In the genomic region with DNA sequence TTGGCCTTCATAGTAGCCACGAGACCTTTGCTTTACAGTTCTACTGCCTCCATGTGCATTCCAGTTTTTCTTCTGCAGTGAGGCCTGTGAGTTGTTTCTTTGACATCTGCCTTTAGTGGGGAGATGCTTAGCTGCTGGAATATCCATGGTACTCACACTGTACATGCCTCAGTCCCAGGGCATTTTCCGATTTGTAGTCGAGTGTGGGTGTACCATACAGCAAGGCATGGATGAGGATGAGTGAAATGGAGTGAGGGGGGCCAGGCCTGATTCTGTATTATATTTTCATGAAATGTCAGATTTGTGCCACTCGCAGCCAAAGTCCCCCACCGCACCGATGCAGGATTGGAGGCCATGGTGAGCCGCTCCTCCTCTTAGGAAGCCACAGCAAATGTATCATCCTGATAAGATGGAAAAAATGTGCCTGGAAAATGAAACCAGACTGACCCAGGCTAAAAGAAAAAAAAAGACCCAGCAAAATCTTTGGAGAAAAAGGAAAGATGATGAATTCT, we compare ENCODE assay signal across 26 cellular contexts.
"Had no signal": no experiment of that assay in that cellular context is flagged by ENCODE, and none has a peak within 500 bp of the region (broad histone marks: within the 10 kb centered on the region; RNA-seq: fewer than 3 reads in every experiment).

No MANE protein-coding gene starts in this region.

- H3K9me3 ChIP-seq: ascending aorta, breast epithelium, esophagus squamous epithelium, gastroesophageal sphincter had no signal

- ATAC-seq: activated CD4-positive, alpha-beta T cell treated with anti-CD3 and anti-CD28 coated beads for 36 hours; activated CD8-positive, alpha-beta memory T cell treated with anti-CD3 and anti-CD28 coated beads, Interleukin-2, amount 10 ng/mL, durations not matched to agents 7 days and 5 days; activated CD8-positive, alpha-beta T cell treated with anti-CD3 and anti-CD28 coated beads for 36 hours; activated naive CD4-positive, alpha-beta T cell treated with anti-CD3 and anti-CD28 coated beads, Interleukin-2, amount 50 U/mL, for 72 hours; activated T-cell treated with anti-CD3 and anti-CD28 coated beads, Interleukin-2, amount 50 U/mL, for 72 hours; gastroesophageal sphincter had no signal

- H3K36me3 ChIP-seq: ascending aorta, breast epithelium, cardiac muscle cell, esophagus squamous epithelium had no signal

- H3K4me3 ChIP-seq: ascending aorta, breast epithelium, cardiac muscle cell, esophagus squamous epithelium, gastroesophageal sphincter had no signal

- H3K4me3 Mint-ChIP-seq: activated CD4-positive, alpha-beta T cell treated with anti-CD3 and anti-CD28 coated beads for 36 hours; activated CD4-positive, alpha-beta T cell treated with anti-CD3 and anti-CD28 coated beads, Interleukin-2, amount 10 ng/mL, durations not matched to agents 24 days and 14 days; activated CD8-positive, alpha-beta memory T cell treated with anti-CD3 and anti-CD28 coated beads, Interleukin-2, amount 10 ng/mL, durations not matched to agents 7 days and 5 days; activated CD8-positive, alpha-beta T cell treated with anti-CD3 and anti-CD28 coated beads for 36 hours; activated naive CD4-positive, alpha-beta T cell treated with anti-CD3 and anti-CD28 coated beads, Interleukin-2, amount 10 ng/mL, durations not matched to agents 7 days and 5 days; activated naive CD8-positive, alpha-beta T cell treated with anti-CD3 and anti-CD28 coated beads, Interleukin-2, amount 10 ng/mL, durations not matched to agents 7 days and 5 days; activated T-cell treated with anti-CD3 and anti-CD28 coated beads, Interleukin-2, amount 50 U/mL, for 24 hours; activated T-cell treated with anti-CD3 and anti-CD28 coated beads, Interleukin-2, amount 50 U/mL, for 72 hours; brain had no signal

- H3K27me3 Mint-ChIP-seq: activated CD4-positive, alpha-beta T cell treated with anti-CD3 and anti-CD28 coated beads for 36 hours; activated CD4-positive, alpha-beta T cell treated with anti-CD3 and anti-CD28 coated beads, Interleukin-2, amount 10 ng/mL, durations not matched to agents 24 days and 14 days; activated CD8-positive, alpha-beta memory T cell treated with anti-CD3 and anti-CD28 coated beads, Interleukin-2, amount 10 ng/mL, durations not matched to agents 7 days and 5 days; activated CD8-positive, alpha-beta T cell treated with anti-CD3 and anti-CD28 coated beads for 36 hours; activated naive CD4-positive, alpha-beta T cell treated with anti-CD3 and anti-CD28 coated beads, Interleukin-2, amount 10 ng/mL, durations not matched to agents 7 days and 5 days; activated T-cell treated with anti-CD3 and anti-CD28 coated beads, Interleukin-2, amount 50 U/mL, for 24 hours had no signal

- H3K4me1 Mint-ChIP-seq: activated CD4-positive, alpha-beta T cell treated with anti-CD3 and anti-CD28 coated beads for 36 hours; activated CD4-positive, alpha-beta T cell treated with anti-CD3 and anti-CD28 coated beads, Interleukin-2, amount 10 ng/mL, durations not matched to agents 24 days and 14 days; activated CD8-positive, alpha-beta memory T cell treated with anti-CD3 and anti-CD28 coated beads, Interleukin-2, amount 10 ng/mL, durations not matched to agents 7 days and 5 days; activated naive CD4-positive, alpha-beta T cell treated with anti-CD3 and anti-CD28 coated beads, Interleukin-2, amount 10 ng/mL, durations not matched to agents 7 days and 5 days; activated naive CD8-positive, alpha-beta T cell treated with anti-CD3 and anti-CD28 coated beads, Interleukin-2, amount 10 ng/mL, durations not matched to agents 7 days and 5 days had no signal

- H3K27ac ChIP-seq: ascending aorta, breast epithelium, cardiac muscle cell, epithelial cell of prostate, esophagus squamous epithelium, gastroesophageal sphincter had no signal

- H3K27me3 ChIP-seq: ascending aorta, cardiac muscle cell, esophagus squamous epithelium, gastroesophageal sphincter had no signal

- DNase-seq: activated CD4-positive, alpha-beta T cell treated with anti-CD3 and anti-CD28 coated beads for 36 hours; activated CD4-positive, alpha-beta T cell treated with anti-CD3 and anti-CD28 coated beads, Interleukin-2, amount 10 ng/mL, durations not matched to agents 24 days and 14 days; activated CD4-positive, CD25-positive, alpha-beta regulatory T cell; activated CD4-positive, CD25-positive, alpha-beta regulatory T cell treated with anti-CD3 and anti-CD28 coated beads, Interleukin-2, amount 50 U/mL, for 72 hours; activated CD8-positive, alpha-beta memory T cell treated with anti-CD3 and anti-CD28 coated beads, Interleukin-2, amount 10 ng/mL, durations not matched to agents 7 days and 5 days; activated CD8-positive, alpha-beta memory T cell treated with anti-CD3 and anti-CD28 coated beads, Interleukin-2, amount 50 U/mL, for 48 hours; activated CD8-positive, alpha-beta T cell treated with anti-CD3 and anti-CD28 coated beads for 36 hours; activated gamma-delta T cell; activated naive CD4-positive, alpha-beta T cell; activated naive CD4-positive, alpha-beta T cell treated with anti-CD3 and anti-CD28 coated beads, Interleukin-2, amount 10 ng/mL, durations not matched to agents 7 days and 5 days; activated naive CD8-positive, alpha-beta T cell treated with anti-CD3 and anti-CD28 coated beads, Interleukin-2, amount 10 ng/mL, durations not matched to agents 7 days and 5 days; activated T-cell treated with anti-CD3 and anti-CD28 coated beads for 4 hours; activated T-cell treated with anti-CD3 and anti-CD28 coated beads, Interleukin-2, amount 50 U/mL, for 24 hours; activated T-cell treated with anti-CD3 and anti-CD28 coated beads, Interleukin-2, amount 50 U/mL, for 72 hours; central memory CD4-positive, alpha-beta T cell; effector CD8-positive, alpha-beta T cell; esophagus squamous epithelium; foreskin melanocyte; T-helper 2 cell had no signal

- H3K36me3 Mint-ChIP-seq: activated CD8-positive, alpha-beta memory T cell treated with anti-CD3 and anti-CD28 coated beads, Interleukin-2, amount 10 ng/mL, durations not matched to agents 7 days and 5 days; activated naive CD4-positive, alpha-beta T cell treated with anti-CD3 and anti-CD28 coated beads, Interleukin-2, amount 10 ng/mL, durations not matched to agents 7 days and 5 days; activated naive CD4-positive, alpha-beta T cell treated with anti-CD3 and anti-CD28 coated beads, Interleukin-2, amount 50 U/mL, for 72 hours; activated naive CD8-positive, alpha-beta T cell treated with anti-CD3 and anti-CD28 coated beads, Interleukin-2, amount 10 ng/mL, durations not matched to agents 7 days and 5 days; brain had no signal

- H3K9me3 Mint-ChIP-seq: activated CD8-positive, alpha-beta T cell treated with anti-CD3 and anti-CD28 coated beads for 36 hours; activated T-cell treated with anti-CD3 and anti-CD28 coated beads, Interleukin-2, amount 50 U/mL, for 24 hours; activated T-cell treated with anti-CD3 and anti-CD28 coated beads, Interleukin-2, amount 50 U/mL, for 72 hours; brain had no signal

- H3K27ac Mint-ChIP-seq: activated CD4-positive, alpha-beta T cell treated with anti-CD3 and anti-CD28 coated beads for 36 hours; activated CD4-positive, alpha-beta T cell treated with anti-CD3 and anti-CD28 coated beads, Interleukin-2, amount 10 ng/mL, durations not matched to agents 24 days and 14 days; activated CD8-positive, alpha-beta memory T cell treated with anti-CD3 and anti-CD28 coated beads, Interleukin-2, amount 10 ng/mL, durations not matched to agents 7 days and 5 days; activated CD8-positive, alpha-beta T cell treated with anti-CD3 and anti-CD28 coated beads for 36 hours; activated naive CD4-positive, alpha-beta T cell treated with anti-CD3 and anti-CD28 coated beads, Interleukin-2, amount 10 ng/mL, durations not matched to agents 7 days and 5 days; activated naive CD4-positive, alpha-beta T cell treated with anti-CD3 and anti-CD28 coated beads, Interleukin-2, amount 50 U/mL, for 72 hours; activated naive CD8-positive, alpha-beta T cell treated with anti-CD3 and anti-CD28 coated beads, Interleukin-2, amount 10 ng/mL, durations not matched to agents 7 days and 5 days; activated T-cell treated with anti-CD3 and anti-CD28 coated beads, Interleukin-2, amount 50 U/mL, for 24 hours; activated T-cell treated with anti-CD3 and anti-CD28 coated beads, Interleukin-2, amount 50 U/mL, for 72 hours had no signal
